ENCODE assay signal across 20 cellular contexts in the genomic region with DNA sequence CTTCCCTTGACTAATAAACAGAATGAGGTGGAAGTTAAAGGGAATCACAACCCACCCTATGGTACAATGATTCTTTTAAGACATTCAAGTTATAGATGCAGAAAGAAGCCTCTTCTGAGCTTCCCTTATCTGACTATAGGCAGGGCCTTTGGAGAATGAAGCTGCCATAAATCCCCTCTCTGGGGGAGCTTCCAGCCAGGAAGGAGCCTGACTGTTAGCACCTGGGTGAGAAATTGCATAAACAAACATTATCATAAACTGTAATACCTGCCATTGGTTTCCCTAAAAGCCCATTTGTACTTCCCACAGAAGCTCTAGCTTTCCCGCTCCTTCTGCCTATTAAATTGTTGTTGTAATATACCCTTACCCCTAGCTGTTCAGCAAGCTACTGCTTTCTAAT.
DNase-seq lines count a peak whose midpoint lies in the region; FAIRE-seq and TF ChIP-seq lines count a peak whose summit lies in the region.
"Had no signal": no experiment of that assay in that cellular context is flagged by ENCODE, and none has a peak within 500 bp of the region (broad histone marks: within the 10 kb centered on the region; RNA-seq: fewer than 3 reads in every experiment).

No MANE protein-coding gene starts in this region.

- H3K4me1 ChIP-seq in OCI-LY7 (ENCODE audit: insufficient read depth, low read length, poor library complexity, severe bottlenecking), result peaks cover 45% of the 10 kb centered on the region
- H3K4me1 ChIP-seq in hepatocyte (ENCODE audit: insufficient read depth), result peaks cover 15% of the 10 kb centered on the region
- H3K4me1 ChIP-seq in spleen, result peaks cover 13 to 64% (median 36%) of the 10 kb centered on the region in 6 donors
- H3K4me1 ChIP-seq: adrenal gland, colonic mucosa, pancreas had no signal

- peaks cover 58% of the 10 kb centered on the region for H3K4me1 Mint-ChIP-seq in activated naive CD4-positive, alpha-beta T cell treated with anti-CD3 and anti-CD28 coated beads, Interleukin-2, amount 50 U/mL, for 24 hours

- H3K4me3 Mint-ChIP-seq in activated naive CD4-positive, alpha-beta T cell treated with anti-CD3 and anti-CD28 coated beads, Interleukin-2, amount 50 U/mL, for 24 hours, result no peak overlapping the region
- H3K4me3 Mint-ChIP-seq: activated T-helper 1 cell treated with anti-CD3 and anti-CD28 coated beads, Interleukin-12 subunit alpha, Interleukin-12 subunit beta, Interleukin-2, Interleukin-4 antibody, amounts not matched to agents 30 ng/mL and 10 ng/mL and 1 ng/mL, durations not matched to agents 14 hours and 24 hours and 36 hours had no signal

- intact Hi-C loops in OCI-LY7 (cut with micrococcal nuclease; ENCODE audit: unreplicated experiment), result no loop called here
- intact Hi-C loops in spleen (cut with DNase I; ENCODE audit: low total_unique reads), result no loop called here

- H4K20me1 ChIP-seq in OCI-LY7 (ENCODE audit: insufficient read depth, low read length) (no peaks in the 10 kb centered on the region), hepatocyte (ENCODE audit: insufficient read depth, poor library complexity, severe bottlenecking) (no peaks in the 10 kb centered on the region)

- TF ChIP-seq CTCF in OCI-LY7 (conservative IDR thresholded peaks at IDR 0.05; ENCODE audit: low read length) (no peak), hepatocyte (IDR thresholded peaks at IDR 0.05; ENCODE audit: poor library complexity) (no peak), spleen (IDR thresholded peaks at IDR 0.05 in 8 of 11, conservative IDR thresholded peaks at IDR 0.05 in 3 of 11) (no peak)

- no peak for DNase-seq in activated naive CD4-positive, alpha-beta T cell (lab: John Stamatoyannopoulos, UW)
- DNase-seq in OCI-LY7 (ENCODE audit: low spot score), result no peak
- DNase-seq in hepatocyte (ENCODE audit: low spot score), result no peak
- DNase-seq in spleen, result no peak
- DNase-seq in H54 (ENCODE audit: insufficient read length, low spot score), result no peak
- no peak for DNase-seq in NCI-H1105 (lab: John Stamatoyannopoulos, UW)
- DNase-seq in SIG-M5 (lab: John Stamatoyannopoulos, UW), result no peak
- DNase-seq: adrenal gland, colonic mucosa, DMS 273 treated with DMSO at 0.1 percent for 48 hours, GDM1, head of caudate nucleus, left ventricle myocardium superior, NCI-H774, pancreas, testis had no signal

- no peak for FAIRE-seq in H54 (lab: Jason Lieb, UNC)
- FAIRE-seq: pancreas had no signal

- no peak overlapping the region for H3K4me3 ChIP-seq in OCI-LY7 (ENCODE audit: low read depth, low read length, poor library complexity, severe bottlenecking)
- no peak overlapping the region for H3K4me3 ChIP-seq in hepatocyte
- no peak overlapping the region for H3K4me3 ChIP-seq in spleen
- H3K4me3 ChIP-seq: adrenal gland, colonic mucosa, pancreas, SJCRH30, testis had no signal

- H3K27me3 Mint-ChIP-seq in activated naive CD4-positive, alpha-beta T cell treated with anti-CD3 and anti-CD28 coated beads, Interleukin-2, amount 50 U/mL, for 24 hours, result no peaks in the 10 kb centered on the region

- peaks cover 4% of the 10 kb centered on the region for H3K9me3 Mint-ChIP-seq in activated naive CD4-positive, alpha-beta T cell treated with anti-CD3 and anti-CD28 coated beads, Interleukin-2, amount 50 U/mL, for 24 hours

- H3K36me3 Mint-ChIP-seq in activated naive CD4-positive, alpha-beta T cell treated with anti-CD3 and anti-CD28 coated beads, Interleukin-2, amount 50 U/mL, for 24 hours, result peaks cover 9% of the 10 kb centered on the region

- H3K27me3 ChIP-seq in hepatocyte (no peaks in the 10 kb centered on the region), spleen (replicated peaks in 1 of 7) (no peaks in the 10 kb centered on the region)
- H3K27me3 ChIP-seq: adrenal gland, colonic mucosa, pancreas, SJCRH30, testis had no signal

- CTCF ChIA-PET in OCI-LY7 (lab: Charles Lee; ENCODE audit: unreplicated experiment), result interaction anchor here (0.5 kb wide), 1 partner anchor 421 kb away, joined by 3 read pairs; no protein-coding TSS in a partner anchor

- H3K4me2 ChIP-seq in OCI-LY7 (ENCODE audit: low read length), result peak overlapping the region; percentile 33
- no peak overlapping the region for H3K4me2 ChIP-seq in hepatocyte

- no peaks in the 10 kb centered on the region for H3K9me2 ChIP-seq in OCI-LY7 (ENCODE audit: insufficient read depth, low read length)
- no peaks in the 10 kb centered on the region for H3K9me2 ChIP-seq in hepatocyte (replicated peaks; ENCODE audit: insufficient read depth)

- H3K27ac Mint-ChIP-seq in activated naive CD4-positive, alpha-beta T cell treated with anti-CD3 and anti-CD28 coated beads, Interleukin-2, amount 50 U/mL, for 24 hours, result peak overlapping the region; percentile 65
- H3K27ac Mint-ChIP-seq: activated T-helper 1 cell treated with anti-CD3 and anti-CD28 coated beads, Interleukin-12 subunit alpha, Interleukin-12 subunit beta, Interleukin-2, Interleukin-4 antibody, amounts not matched to agents 30 ng/mL and 10 ng/mL and 1 ng/mL, durations not matched to agents 14 hours and 24 hours and 36 hours had no signal

- POLR2A ChIA-PET in OCI-LY7 (lab: Charles Lee), result interaction anchor here (1.0 to 4.5 kb wide), 5 partner anchors 9 to 18 kb away, joined by 4 to 19 read pairs (median 12); no protein-coding TSS in a partner anchor

- WGBS in hepatocyte (ENCODE audit: low lambda C conversion rate, missing lambda C conversion rate), result 86% methylated on average over 1 of the region's 1 CpG
- 96 to 100% (median 98%) methylated on average over 1 of the region's 1 CpG for whole genome bisulfite sequencing in spleen, 5 donors

- H3K79me2 ChIP-seq in OCI-LY7 (ENCODE audit: insufficient read depth, low read depth, low read length), result peaks cover 3% of the 10 kb centered on the region; the same call in 1 of the 2 replicates
- no peaks in the 10 kb centered on the region for H3K79me2 ChIP-seq in hepatocyte

- peak overlapping the region; percentile 54 for H3K27ac ChIP-seq in OCI-LY7 (ENCODE audit: low read depth, low read length, poor library complexity, severe bottlenecking)
- peak overlapping the region; percentile 76 for H3K27ac ChIP-seq in hepatocyte
- peak overlapping the region in 6 of 8 donors; percentile 3 to 90 (median 38) for H3K27ac ChIP-seq in spleen
- H3K27ac ChIP-seq: adrenal gland, C4-2B, colonic mucosa, pancreas, SJCRH30, testis had no signal

- H2AFZ ChIP-seq in OCI-LY7 (ENCODE audit: low read length) (peak overlapping the region; percentile 37), hepatocyte (no peak overlapping the region)

- TF ChIP-seq POLR2A in spleen (IDR thresholded peaks at IDR 0.05) (no peak), H54 (IDR thresholded peaks at IDR 0.05; ENCODE audit: low read depth, low read length) (no peak)

- H3K9me3 ChIP-seq in OCI-LY7 (ENCODE audit: low read length) (peaks cover 9% of the 10 kb centered on the region; the same call in 1 of the 2 replicates), hepatocyte (ENCODE audit: low read depth) (no peaks in the 10 kb centered on the region), spleen (peaks cover 0 to 24% (median 7%) of the 10 kb centered on the region in 8 donors)
- H3K9me3 ChIP-seq: adrenal gland, colonic mucosa, pancreas, SJCRH30, testis had no signal

- BruUV-seq in OCI-LY7 (replicated peaks; lab: Mats Ljungman, UMichigan), result no TSS peak

- peaks cover 31% of the 10 kb centered on the region for H3K36me3 ChIP-seq in OCI-LY7 (ENCODE audit: insufficient read depth, low read length)
- H3K36me3 ChIP-seq in hepatocyte (replicated peaks; ENCODE audit: insufficient read depth, low read depth), result no peaks in the 10 kb centered on the region
- peaks cover 0 to 22% (median 0%) of the 10 kb centered on the region in 6 donors for H3K36me3 ChIP-seq in spleen
- H3K36me3 ChIP-seq: adrenal gland, colonic mucosa, pancreas, SJCRH30 had no signal
